In the genomic region with DNA sequence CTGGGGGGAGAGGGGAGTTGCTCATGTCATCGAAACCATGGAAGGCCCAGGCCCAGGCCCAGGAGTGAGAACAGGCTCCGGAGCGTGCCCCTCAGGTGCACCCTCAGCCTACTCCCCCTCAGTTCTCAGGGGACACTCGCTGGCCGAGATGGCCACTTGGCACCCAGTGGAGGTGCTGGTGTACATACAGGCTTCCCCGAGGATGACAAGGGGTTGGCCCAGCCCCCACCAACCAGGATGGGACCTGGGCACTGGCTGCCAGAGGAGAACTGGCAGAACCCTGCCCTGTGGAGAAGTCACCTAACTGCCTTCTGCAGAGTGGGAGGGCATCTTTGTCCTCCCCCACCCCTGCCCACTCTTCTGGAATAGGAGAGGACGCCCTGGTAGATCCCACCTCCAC, we compare ENCODE assay signal across 21 cellular contexts. TPM values are rescaled to one million over a fixed set of nuclear protein-coding genes. Genes with fewer than 3 reads are reported as not detected.
"Had no signal": no experiment of that assay in that cellular context is flagged by ENCODE, and none has a peak within 500 bp of the region (broad histone marks: within the 10 kb centered on the region; RNA-seq: fewer than 3 reads in every experiment).

No MANE protein-coding gene starts in this region.

- H3K9me3 ChIP-seq: Peyer's patch, SJSA1 had no signal

- H3K36me3 Mint-ChIP-seq: activated naive CD8-positive, alpha-beta T cell; brain had no signal

- DNase-seq: activated CD4-positive, alpha-beta memory T cell treated with anti-CD3 and anti-CD28 coated beads, Interleukin-2, amount 10 ng/mL, durations not matched to agents 7 days and 5 days; activated CD4-positive, alpha-beta T cell treated with anti-CD3 and anti-CD28 coated beads for 36 hours; activated CD4-positive, alpha-beta T cell treated with anti-CD3 and anti-CD28 coated beads, Interleukin-2, amount 50 U/mL, for 1 hour; activated CD8-positive, alpha-beta memory T cell treated with anti-CD3 and anti-CD28 coated beads, Interleukin-2, amount 50 U/mL, for 48 hours; activated naive CD4-positive, alpha-beta T cell treated with Interleukin-2 at 50 U/mL for 16 hours; activated T-cell treated with anti-CD3 and anti-CD28 coated beads, Interleukin-2, amount 50 U/mL, for 1 hour; Kasumi-1; NCI-H146; NCI-H187 treated with DMSO at 0.1 percent for 48 hours; NCI-H2081 treated with DMSO at 0.1 percent for 48 hours; NCI-H524; Peyer's patch; Right ventricle myocardium superior; WERI-Rb-1 had no signal

- H3K27ac Mint-ChIP-seq: activated CD4-positive, alpha-beta memory T cell treated with anti-CD3 and anti-CD28 coated beads, Interleukin-2, amount 10 ng/mL, durations not matched to agents 7 days and 5 days; activated CD4-positive, alpha-beta T cell treated with anti-CD3 and anti-CD28 coated beads for 36 hours; activated naive CD8-positive, alpha-beta T cell; brain had no signal

- H3K27me3 ChIP-seq: SJSA1 had no signal

- H3K27ac ChIP-seq: Peyer's patch, RWPE1, SJSA1, WERI-Rb-1 had no signal

- H3K9me3 Mint-ChIP-seq: activated CD4-positive, alpha-beta memory T cell treated with anti-CD3 and anti-CD28 coated beads, Interleukin-2, amount 10 ng/mL, durations not matched to agents 7 days and 5 days; brain had no signal

- H3K4me3 ChIP-seq: K562, Peyer's patch, SJSA1 had no signal

- ATAC-seq: activated CD4-positive, alpha-beta T cell treated with anti-CD3 and anti-CD28 coated beads for 36 hours had no signal

- H3K36me3 ChIP-seq: Peyer's patch, WERI-Rb-1 had no signal

RNA-seq across cellular contexts. Expression of a gene that starts 9.5 kb away (rescaled TPM):
- total RNA-seq: activated CD4-positive, alpha-beta memory T cell treated with anti-CD3 and anti-CD28 coated beads, Interleukin-2, amount 10 ng/mL, durations not matched to agents 7 days and 5 days; activated CD4-positive, alpha-beta T cell treated with anti-CD3 and anti-CD28 coated beads for 36 hours; astrocyte; K562; Right ventricle myocardium superior; T-helper 2 cell treated with Interferon-gamma antibody and Interleukin-4, amounts not matched to agents 100 ng/mL and 5 ng/mL, for 36 hours had no signal
